ENCODE assay signal across 8 cellular contexts in genomic region chr9:128771094-128771721, GRCh38. TPM values are rescaled to one million over a fixed set of nuclear protein-coding genes. Genes with fewer than 3 reads are reported as not detected.
A peak's percentile ranks its signal among the peaks of the same experiment; 100 is the strongest.
DNase-seq lines count a peak whose midpoint lies in the region; ATAC-seq and TF ChIP-seq lines count a peak whose summit lies in the region.

No MANE protein-coding gene starts in this region.

- H3K4me3 Mint-ChIP-seq in activated T-cell treated with anti-CD3 and anti-CD28 coated beads, Interleukin-2, amount 50 U/mL, for 72 hours = peak overlapping the region; percentile 92 to 98
- peak overlapping the region; percentile 93 for H3K4me3 Mint-ChIP-seq in progenitor cell of endocrine pancreas (ENCODE audit: low read depth)

- H3K4me2 ChIP-seq in BLaER1 = peak overlapping the region; percentile 97

- H3K4me1 Mint-ChIP-seq in activated T-cell treated with anti-CD3 and anti-CD28 coated beads, Interleukin-2, amount 50 U/mL, for 72 hours (ENCODE audit: low read depth) = peaks cover 28% of the 10 kb centered on the region
- peaks cover 15% of the 10 kb centered on the region for H3K4me1 Mint-ChIP-seq in progenitor cell of endocrine pancreas (ENCODE audit: low read depth)

- H3K4me1 ChIP-seq in BLaER1 = peaks cover 26% of the 10 kb centered on the region

- no peak for TF ChIP-seq CTCF in progenitor cell of endocrine pancreas (IDR thresholded peaks at IDR 0.05; ENCODE audit: unreplicated experiment)

- H3K27me3 Mint-ChIP-seq in activated T-cell treated with anti-CD3 and anti-CD28 coated beads, Interleukin-2, amount 50 U/mL, for 72 hours (ENCODE audit: low read depth) = no peaks in the 10 kb centered on the region
- no peaks in the 10 kb centered on the region for H3K27me3 Mint-ChIP-seq in progenitor cell of endocrine pancreas

- peak overlapping the region; percentile 77 for H3K9ac ChIP-seq in BLaER1

- no peaks in the 10 kb centered on the region for H3K27me3 ChIP-seq in BLaER1

- peak overlapping the region; percentile 81 for H3K27ac Mint-ChIP-seq in activated T-cell treated with anti-CD3 and anti-CD28 coated beads, Interleukin-2, amount 50 U/mL, for 72 hours
- H3K27ac Mint-ChIP-seq in progenitor cell of endocrine pancreas = peak overlapping the region; percentile 98

- peaks cover 0 to 11% of the 10 kb centered on the region in 2 donors for H3K36me3 Mint-ChIP-seq in activated T-cell treated with anti-CD3 and anti-CD28 coated beads, Interleukin-2, amount 50 U/mL, for 72 hours (ENCODE audit: insufficient read depth in 2 of 2)
- H3K36me3 Mint-ChIP-seq in progenitor cell of endocrine pancreas (ENCODE audit: insufficient read depth) = peaks cover 2% of the 10 kb centered on the region

- intact Hi-C loops in Right ventricle myocardium superior (cut with DNase I) = no loop called here

- H3K9me3 Mint-ChIP-seq in activated T-cell treated with anti-CD3 and anti-CD28 coated beads, Interleukin-2, amount 50 U/mL, for 72 hours = peaks cover 2 to 3% of the 10 kb centered on the region in 2 donors
- no peaks in the 10 kb centered on the region for H3K9me3 Mint-ChIP-seq in progenitor cell of endocrine pancreas (ENCODE audit: low read depth)

- H3K9me3 ChIP-seq in BLaER1 = peaks cover 12% of the 10 kb centered on the region

- H3K36me3 ChIP-seq in BLaER1 = peaks cover 8% of the 10 kb centered on the region; the same call in 1 of the 2 replicates

- peak overlapping the region; percentile 86 for H3K4me3 ChIP-seq in BLaER1

- peak in 1 of 2 donors; percentile 7 for DNase-seq in activated T-cell treated with anti-CD3 and anti-CD28 coated beads, Interleukin-2, amount 50 U/mL, for 72 hours
- no peak for DNase-seq in Right ventricle myocardium superior
- DNase-seq in progenitor cell of endocrine pancreas (ENCODE audit: low spot score, unreplicated experiment) = no peak
- no peak for DNase-seq in NCI-H1417 treated with DMSO at 0.1 percent for 48 hours (lab: John Stamatoyannopoulos, UW)
- no peak for DNase-seq in KG1 (lab: John Stamatoyannopoulos, UW)

- ATAC-seq in GM19328 (IDR thresholded peaks at IDR 0.05; ENCODE audit: unreplicated experiment) (peak; percentile 30), HG03469 (IDR thresholded peaks at IDR 0.05; ENCODE audit: unreplicated experiment) (peak; percentile 7), Right ventricle myocardium superior (ENCODE audit: poor library complexity) (peak; percentile 33)
- ATAC-seq in activated T-cell treated with anti-CD3 and anti-CD28 coated beads, Interleukin-2, amount 50 U/mL, for 72 hours (replicated peaks in 1 of 2) = peak; percentile 26 to 41

- peaks cover 18% of the 10 kb centered on the region; the same call in 1 of the 2 replicates for H4K20me1 ChIP-seq in BLaER1

- peak overlapping the region; percentile 77 for H3K27ac ChIP-seq in BLaER1

RNA-seq across cellular contexts. Expression of gene ZER1, which starts 0.5 kb away (rescaled TPM):
- 10 to 100 TPM; 30.6 to 32.6 TPM for total RNA-seq in activated T-cell treated with anti-CD3 and anti-CD28 coated beads, Interleukin-2, amount 50 U/mL, for 72 hours
- total RNA-seq in Right ventricle myocardium superior (57.3 TPM), progenitor cell of endocrine pancreas (38.4 and 42.2 TPM in 2 replicates)

RNA-seq across cellular contexts. Expression of gene TBC1D13, which starts 15.8 kb away (rescaled TPM):
- total RNA-seq in activated T-cell treated with anti-CD3 and anti-CD28 coated beads, Interleukin-2, amount 50 U/mL, for 72 hours = 10 to 100 TPM; 15.9 to 17.7 TPM
- total RNA-seq in Right ventricle myocardium superior = 16.6 TPM
- total RNA-seq in progenitor cell of endocrine pancreas = 36.1 and 36.2 TPM in 2 replicates

RNA-seq across cellular contexts. Expression of gene ENDOG, which starts 47.1 kb away (rescaled TPM):
- 10 to 100 TPM; 12.7 to 15.0 TPM for total RNA-seq in activated T-cell treated with anti-CD3 and anti-CD28 coated beads, Interleukin-2, amount 50 U/mL, for 72 hours
- 89.0 TPM for total RNA-seq in Right ventricle myocardium superior
- 14.7 and 18.0 TPM in 2 replicates for total RNA-seq in progenitor cell of endocrine pancreas

RNA-seq across cellular contexts. Expression of gene ZDHHC12, which starts 47.3 kb away (rescaled TPM):
- 10 to 100 TPM; 48.7 to 53.7 TPM for total RNA-seq in activated T-cell treated with anti-CD3 and anti-CD28 coated beads, Interleukin-2, amount 50 U/mL, for 72 hours
- total RNA-seq in Right ventricle myocardium superior = 5.4 TPM
- 33.7 TPM in 2 replicates for total RNA-seq in progenitor cell of endocrine pancreas

RNA-seq across cellular contexts. Expression of gene SPOUT1, which starts 58.4 kb away (rescaled TPM):
- total RNA-seq in activated T-cell treated with anti-CD3 and anti-CD28 coated beads, Interleukin-2, amount 50 U/mL, for 72 hours = 10 to 100 TPM; 64.8 to 69.1 TPM
- total RNA-seq in Right ventricle myocardium superior (15.8 TPM), progenitor cell of endocrine pancreas (47.5 and 57.9 TPM in 2 replicates)
